ENCODE assay signal across 8 cellular contexts in the genomic region with DNA sequence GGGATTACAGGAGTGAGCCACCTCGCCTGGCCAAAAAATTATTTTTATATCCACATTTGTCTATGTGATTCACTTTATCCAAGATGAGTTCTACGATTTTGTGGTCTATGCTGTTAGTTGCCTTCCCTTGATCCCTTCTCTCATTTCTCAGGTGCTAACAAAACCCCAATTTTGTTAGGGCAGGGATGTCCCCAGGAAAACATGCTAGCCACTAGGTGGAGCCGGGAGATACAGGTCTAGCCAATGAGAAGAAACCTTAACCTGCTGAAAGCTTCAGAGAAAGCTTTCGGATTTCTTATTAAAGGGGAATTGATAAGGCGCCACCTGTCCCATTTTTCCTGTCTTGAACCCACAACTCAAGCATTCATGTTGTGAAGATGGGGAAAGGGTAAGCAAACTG.
A peak's percentile ranks its signal among the peaks of the same experiment; 100 is the strongest.
DNase-seq lines count a peak whose midpoint lies in the region; ATAC-seq and TF ChIP-seq lines count a peak whose summit lies in the region.

No MANE protein-coding gene starts in this region.

- no peaks in the 10 kb centered on the region for H3K79me2 ChIP-seq in PC-9 (ENCODE audit: low read depth)

- H3K27me3 ChIP-seq in PC-9 (ENCODE audit: insufficient read depth, low read depth): no peaks in the 10 kb centered on the region
- H3K27me3 ChIP-seq in adrenal gland: no peaks in the 10 kb centered on the region
- no peaks in the 10 kb centered on the region for H3K27me3 ChIP-seq in lung (ENCODE audit: control insufficient read depth, insufficient read depth)

- CTCF ChIA-PET in PC-9 (lab: Charles Lee): no interaction called here

- 68 to 84% (median 82%) methylated on average over 5 of the region's 5 CpGs for WGBS in adrenal gland, 4 donors
- WGBS in lung, 2 donors: 85 to 86% methylated on average over 5 of the region's 5 CpGs

- H3K27ac ChIP-seq in PC-9 (no peak overlapping the region), adrenal gland (no peak overlapping the region), lung (ENCODE audit: low read depth in 1 of 2, low read length in 1 of 2) (no peak overlapping the region)

- no peaks in the 10 kb centered on the region for H3K9me2 ChIP-seq in PC-9 (ENCODE audit: insufficient read depth)

- no peaks in the 10 kb centered on the region for H4K20me1 ChIP-seq in PC-9 (ENCODE audit: insufficient read depth)

- H3K4me3 ChIP-seq in PC-9 (no peak overlapping the region), adrenal gland (no peak overlapping the region), lung (no peak overlapping the region)

- POLR2A ChIA-PET in PC-9 (lab: Charles Lee; ENCODE audit: unreplicated experiment): interaction anchor here (0.6 kb wide), 1 partner anchor 1358 kb away, joined by 6 read pairs; no protein-coding TSS in a partner anchor

- peaks cover 24% of the 10 kb centered on the region for H3F3A ChIP-seq in PC-9 (ENCODE audit: insufficient read depth, low read depth)

- peak; percentile 53 for ATAC-seq in lung (ENCODE audit: insufficient read depth, low FRiP score)
- ATAC-seq in GM21717 (IDR thresholded peaks at IDR 0.05; ENCODE audit: unreplicated experiment): no peak

- DNase-seq in DMS53 (lab: John Stamatoyannopoulos, UW): peak; percentile 34
- no peak for DNase-seq in DMS53 treated with DMSO at 0.1 percent for 48 hours (lab: John Stamatoyannopoulos, UW; ENCODE audit: unreplicated experiment)
- no peak for DNase-seq in PC-9
- DNase-seq in adrenal gland: peak in 4 of 7 donors; percentile 17 to 54 (median 32)
- DNase-seq in lung (ENCODE audit: low spot score): no peak
- no peak for DNase-seq in SHP77 treated with DMSO at 0.1 percent for 48 hours (lab: John Stamatoyannopoulos, UW)
- no peak for DNase-seq in epidermal melanocyte (ENCODE audit: insufficient read length, low spot score)

- peak; percentile 69 for TF ChIP-seq CTCF in PC-9 (conservative IDR thresholded peaks at IDR 0.05)
- TF ChIP-seq CTCF in adrenal gland (IDR thresholded peaks at IDR 0.05): peak; percentile 8 to 50 (median 20)
- TF ChIP-seq CTCF in lung (IDR thresholded peaks at IDR 0.05; ENCODE audit: control extremely low read depth, extremely low read depth): peak; percentile 5

- H3K36me3 ChIP-seq in PC-9 (ENCODE audit: low read depth) (no peaks in the 10 kb centered on the region), adrenal gland (replicated peaks in 1 of 2) (no peaks in the 10 kb centered on the region), lung (ENCODE audit: control insufficient read depth in 2 of 2, insufficient read depth in 2 of 2, low read length in 2 of 2) (no peaks in the 10 kb centered on the region)

- H3K4me1 ChIP-seq in PC-9 (replicated peaks; ENCODE audit: insufficient read depth) (peaks cover 27% of the 10 kb centered on the region), adrenal gland (replicated peaks in 1 of 2) (no peaks in the 10 kb centered on the region), lung (ENCODE audit: control insufficient read depth in 2 of 2, insufficient read depth in 2 of 2, low read length in 2 of 2) (no peaks in the 10 kb centered on the region)

- no peak for TF ChIP-seq POLR2A in adrenal gland (IDR thresholded peaks at IDR 0.05)

- H3K4me2 ChIP-seq in PC-9: no peak overlapping the region

- no TSS peak for BruUV-seq in PC-9 (replicated peaks; lab: Mats Ljungman, UMichigan)

- intact Hi-C loops in PC-9 (cut with micrococcal nuclease; ENCODE audit: unreplicated experiment) (no loop called here), adrenal gland (cut with DNase I) (no loop called here)

- H3K9me3 ChIP-seq in PC-9 (ENCODE audit: insufficient read depth, low read depth) (0 out of 2 replicates have a peak, but pooled peaks cover 5% of the 10 kb centered on the region), adrenal gland (replicated peaks in 1 of 3) (no peaks in the 10 kb centered on the region), lung (ENCODE audit: control insufficient read depth in 2 of 2, insufficient read depth in 1 of 2, low read length in 1 of 2) (no peaks in the 10 kb centered on the region)

- H2AFZ ChIP-seq in PC-9: no peak overlapping the region

Comparison
In these comparisons a context has a peak if more than half of its experiments do, and no peak if none do; other contexts are left out.
1. DNase-seq: peak in DMS53 (single experiment) and adrenal gland (4 of 7); none in DMS53 treated with DMSO at 0.1 percent for 48 hours (single experiment), PC-9 (0 of 2), lung (single experiment), SHP77 treated with DMSO at 0.1 percent for 48 hours (single experiment) and epidermal melanocyte (single experiment).
2. CTCF ChIP-seq: peak in every context shown above with its lines; median percentile 69 in PC-9; 20 in adrenal gland; 5 in lung.